Comparison of ENCODE assay signal across 8 cellular contexts in genomic region chr1:21508580-21509350, GRCh38. TPM values are rescaled to one million over a fixed set of nuclear protein-coding genes. Genes with fewer than 3 reads are reported as not detected.
DNase-seq lines count a peak whose midpoint lies in the region; ATAC-seq and TF ChIP-seq lines count a peak whose summit lies in the region.

No MANE protein-coding gene starts in this region.

- no peak overlapping the region for H3K4me3 ChIP-seq in lung

- H3K27me3 ChIP-seq in lung (ENCODE audit: control insufficient read depth, insufficient read depth), result no peaks in the 10 kb centered on the region

- TF ChIP-seq CTCF in lung (IDR thresholded peaks at IDR 0.05; ENCODE audit: control extremely low read depth, extremely low read depth), result peak; percentile 36

- H3K9me3 ChIP-seq in lung (ENCODE audit: control insufficient read depth in 2 of 2, insufficient read depth in 1 of 2, low read length in 1 of 2), result no peaks in the 10 kb centered on the region

- H3K36me3 ChIP-seq in lung (ENCODE audit: control insufficient read depth in 2 of 2, insufficient read depth in 2 of 2, low read length in 2 of 2), result no peaks in the 10 kb centered on the region

- 6% methylated on average over 26 to 45 of the region's 45 CpGs for WGBS in lung, 2 donors

- DNase-seq in ELF-1 (ENCODE audit: low read depth, low spot score), result peak; percentile 92
- peak; percentile 71 for DNase-seq in NAMALWA (ENCODE audit: low spot score)
- peak; percentile 58 to 62 for DNase-seq in activated CD4-positive, alpha-beta T cell treated with anti-CD3 and anti-CD28 coated beads for 24 hours (ENCODE audit: low read depth in 2 of 2)
- peak; percentile 62 for DNase-seq in dermis blood vessel endothelial cell
- DNase-seq in lung (ENCODE audit: low spot score), result peak; percentile 81
- DNase-seq in stimulated activated CD8-positive, alpha-beta memory T cell treated with anti-CD3 and anti-CD28 coated beads, Interleukin-12 subunit alpha, Interleukin-12 subunit beta, amount 100 ng/mL, for 4 hours (ENCODE audit: low read depth), result peak; percentile 20
- no peak for DNase-seq in NCI-H2107 (lab: John Stamatoyannopoulos, UW)

- peaks cover 0 to 9% of the 10 kb centered on the region in 2 donors for H3K4me1 ChIP-seq in lung (ENCODE audit: control insufficient read depth in 2 of 2, insufficient read depth in 2 of 2, low read length in 2 of 2)

- ATAC-seq in lung (ENCODE audit: insufficient read depth, low FRiP score) (peak; percentile 79), GM21717 (IDR thresholded peaks at IDR 0.05; ENCODE audit: unreplicated experiment) (no peak)

- no peak overlapping the region for H3K27ac ChIP-seq in lung (ENCODE audit: low read depth in 1 of 2, low read length in 1 of 2)

RNA-seq across cellular contexts. Expression of gene ALPL, which starts 0.5 kb away (rescaled TPM):
- 0.19 and 0.34 TPM in 2 replicates for total RNA-seq in dermis blood vessel endothelial cell
- total RNA-seq in lung, result 100 to 1,000 TPM in 1 of 2 donors, 10 to 100 TPM in 1; 38.6 to 242 TPM
- polyA plus RNA-seq in lung, result 100 to 1,000 TPM; 220 to 241 TPM

Comparison
In these comparisons a context has a peak if more than half of its experiments do, and no peak if none do; other contexts are left out.
1. RNA of gene ALPL, which starts 0.5 kb away (total RNA-seq): 38.6 to 242 TPM in lung; 0.19 to 0.34 TPM in dermis blood vessel endothelial cell; every median in the first group is over 10 times any median in the second.